In genomic region chr1:229139320-229139719, GRCh38 we compare ENCODE assay signal across 12 cellular contexts.
DNase-seq lines count a peak whose midpoint lies in the region; ATAC-seq, FAIRE-seq and TF ChIP-seq lines count a peak whose summit lies in the region.
"Had no signal": no experiment of that assay in that cellular context is flagged by ENCODE, and none has a peak within 500 bp of the region (broad histone marks: within the 10 kb centered on the region; RNA-seq: fewer than 3 reads in every experiment).

No MANE protein-coding gene starts in this region.

- peak overlapping the region; percentile 52 for H3K27ac Mint-ChIP-seq in CD8-positive, alpha-beta T cell

- H3K27ac ChIP-seq in CD8-positive, alpha-beta T cell (ENCODE audit: low read depth, low read length), result no peak overlapping the region
- no peak overlapping the region for H3K27ac ChIP-seq in GM12878 (ENCODE audit: control insufficient read depth, insufficient read depth)
- H3K27ac ChIP-seq: epithelial cell of prostate had no signal

- H3K9me3 Mint-ChIP-seq in CD8-positive, alpha-beta T cell, result peaks cover 7% of the 10 kb centered on the region

- H3K9me3 ChIP-seq in CD8-positive, alpha-beta T cell (ENCODE audit: low read length), result peaks cover 5% of the 10 kb centered on the region
- H3K9me3 ChIP-seq in GM12878 (replicated peaks; ENCODE audit: control insufficient read depth, insufficient read depth, low read length) (no peaks in the 10 kb centered on the region; the same call in 2 of the 3 replicates), HAP-1 (peaks cover under 1% of the 10 kb centered on the region; the same call in 1 of the 2 replicates)

- H3K4me1 ChIP-seq in CD8-positive, alpha-beta T cell (ENCODE audit: insufficient read depth, low read length), result peaks cover 27% of the 10 kb centered on the region
- H3K4me1 ChIP-seq in GM12878 (ENCODE audit: control insufficient read depth, insufficient read depth, low read length) (peaks cover 9% of the 10 kb centered on the region), HAP-1 (no peaks in the 10 kb centered on the region)

- no TSS peak for BruUV-seq in GM12878 (replicated peaks; lab: Mats Ljungman, UMichigan)

- POLR2A ChIA-PET in CD8-positive, alpha-beta T cell (lab: Charles Lee), result interaction anchor here (3.6 kb wide), 1 partner anchor 9 kb away, joined by 22 read pairs; no protein-coding TSS in a partner anchor
- POLR2A ChIA-PET in GM12878 (lab: Charles Lee), result no interaction called here

- CTCF ChIA-PET in CD8-positive, alpha-beta T cell (lab: Charles Lee), result interaction anchor here (1.2 kb wide), 1 partner anchor 9 kb away, joined by 3 read pairs; no protein-coding TSS in a partner anchor
- CTCF ChIA-PET in GM12878 (lab: Yijun Ruan, JAX), result no interaction called here

- ATAC-seq in CD8-positive, alpha-beta T cell, result no peak
- peak; percentile 72 for ATAC-seq in GM19395 (IDR thresholded peaks at IDR 0.05; ENCODE audit: unreplicated experiment)
- ATAC-seq in GM12878, result peak; percentile 29; the same call in 1 of the 3 replicates
- no peak for ATAC-seq in GM19035 (IDR thresholded peaks at IDR 0.05; ENCODE audit: unreplicated experiment)
- no peak for ATAC-seq in GM21423 (IDR thresholded peaks at IDR 0.05; ENCODE audit: unreplicated experiment)

- 3% methylated on average over 8 of the region's 8 CpGs for WGBS in GM12878 (ENCODE audit: insufficient coverage, insufficient replicate concordance, low lambda C conversion rate, missing lambda C conversion rate)

- intact Hi-C loops in CD8-positive, alpha-beta T cell (cut with DNase I, micrococcal nuclease), result no loop called here
- intact Hi-C loops in GM12878 (cut with micrococcal nuclease; ENCODE audit: unreplicated experiment), result no loop called here

- TF ChIP-seq POLR2A in GM12878 (IDR thresholded peaks at IDR 0.05; ENCODE audit: low read depth, low read length), result no peak

- H3K4me3 Mint-ChIP-seq in CD8-positive, alpha-beta T cell, result peak overlapping the region; percentile 72

- H3K27me3 ChIP-seq in CD8-positive, alpha-beta T cell (ENCODE audit: insufficient read depth, low read length), result no peaks in the 10 kb centered on the region
- H3K27me3 ChIP-seq in GM12878 (replicated peaks in 1 of 2; ENCODE audit: control insufficient read depth in 2 of 2, insufficient read depth in 2 of 2, low read length in 1 of 2) (peaks cover 0 to 2% of the 10 kb centered on the region in 2 experiments; a peak in 1 of 4 replicates), HAP-1 (ENCODE audit: low read depth) (0 out of 2 replicates have a peak, but pooled peaks cover 2% of the 10 kb centered on the region)

- peaks cover 40% of the 10 kb centered on the region for H3K4me1 Mint-ChIP-seq in CD8-positive, alpha-beta T cell (ENCODE audit: low read depth)

- H3K4me2 ChIP-seq in GM12878 (ENCODE audit: control insufficient read depth, insufficient read depth), result peak overlapping the region; percentile 72

- in situ Hi-C loops in GM12878 (cut with MboI) (no loop called here), HAP-1 (cut with MboI; ENCODE audit: low sequenced_read_pairs) (no loop called here)

- H3K79me2 ChIP-seq in GM12878 (ENCODE audit: control insufficient read depth, insufficient read depth, low read length), result no peaks in the 10 kb centered on the region

- H3K9ac ChIP-seq in GM12878 (ENCODE audit: control insufficient read depth, insufficient read depth, low read length), result no peak overlapping the region

- TF ChIP-seq CTCF in CD8-positive, alpha-beta T cell (IDR thresholded peaks at IDR 0.05), result no peak
- TF ChIP-seq CTCF in GM12878 (IDR thresholded peaks at IDR 0.05 in 2 of 3, conservative IDR thresholded peaks at IDR 0.05 in 1 of 3; ENCODE audit: control insufficient read depth in 2 of 3, extremely low read depth in 1 of 3, insufficient read depth in 1 of 3, low read depth in 3 of 3, low read length in 3 of 3), result no peak

- no peak overlapping the region for H3K4me3 ChIP-seq in CD8-positive, alpha-beta T cell (ENCODE audit: low read depth, low read length)
- H3K4me3 ChIP-seq in GM12878 (no peak overlapping the region), HAP-1 (no peak overlapping the region)

- RAD21 ChIA-PET in GM12878 (lab: Charles Lee; ENCODE audit: unreplicated experiment), result no interaction called here

- no peak for TF ChIP-seq EP300 in GM12878 (IDR thresholded peaks at IDR 0.05; ENCODE audit: borderline replicate concordance in 1 of 2, control insufficient read depth in 1 of 2, low read depth in 2 of 2, low read length in 2 of 2)

- no peaks in the 10 kb centered on the region for H3K27me3 Mint-ChIP-seq in CD8-positive, alpha-beta T cell (ENCODE audit: low read depth)

- TF ChIP-seq RAD21 in GM12878 (IDR thresholded peaks at IDR 0.05; ENCODE audit: insufficient read depth, low read depth, low read length), result no peak

- no peak for FAIRE-seq in GM12878 (lab: Jason Lieb, UNC)
- FAIRE-seq: keratinocyte had no signal

- H4K20me1 ChIP-seq in GM12878 (ENCODE audit: control insufficient read depth, insufficient read depth), result no peaks in the 10 kb centered on the region

- H2AFZ ChIP-seq in GM12878 (ENCODE audit: control insufficient read depth, low read depth, low read length), result no peak overlapping the region

- peaks cover 1% of the 10 kb centered on the region for H3K36me3 Mint-ChIP-seq in CD8-positive, alpha-beta T cell

- no peak for DNase-seq in CD8-positive, alpha-beta T cell
- DNase-seq in M059J (ENCODE audit: low read depth), result peak; percentile 6
- DNase-seq in GM12878 (ENCODE audit: low read depth, low spot score), result no peak
- no peak for DNase-seq in HAP-1 (ENCODE audit: low spot score in 2 of 2)
- DNase-seq in DMS153 (lab: John Stamatoyannopoulos, UW), result no peak
- DNase-seq: amniotic stem cell, T1000 had no signal

- SMC1A ChIA-PET in GM12878 (lab: Charles Lee; ENCODE audit: uncharacterized antibody, unreplicated experiment), result interaction anchor here (0.7 kb wide), 1 partner anchor 65 kb away, joined by 3 read pairs; no protein-coding TSS in a partner anchor

- H3K36me3 ChIP-seq in CD8-positive, alpha-beta T cell (ENCODE audit: insufficient read depth, low read length), result no peaks in the 10 kb centered on the region
- H3K36me3 ChIP-seq in GM12878 (ENCODE audit: control insufficient read depth in 2 of 2, insufficient read depth in 2 of 2, low read length in 1 of 2) (no peaks in the 10 kb centered on the region), HAP-1 (replicated peaks) (no peaks in the 10 kb centered on the region)

TF ChIP-seq in GM12878, 131 proteins besides CTCF, POLR2A, EP300 and RAD21:
- TF ChIP-seq SP1 (IDR thresholded peaks at IDR 0.05; ENCODE audit: low read depth, low read length), result no peak

Comparison
In these comparisons a context has a peak if more than half of its experiments do, and no peak if none do; other contexts are left out.
1. ATAC-seq: peak in GM19395 (single experiment) and GM12878 (single experiment); none in CD8-positive, alpha-beta T cell (single experiment), GM19035 (single experiment) and GM21423 (single experiment).